1 cellular context compared by ENCODE assay signal in the genomic region with DNA sequence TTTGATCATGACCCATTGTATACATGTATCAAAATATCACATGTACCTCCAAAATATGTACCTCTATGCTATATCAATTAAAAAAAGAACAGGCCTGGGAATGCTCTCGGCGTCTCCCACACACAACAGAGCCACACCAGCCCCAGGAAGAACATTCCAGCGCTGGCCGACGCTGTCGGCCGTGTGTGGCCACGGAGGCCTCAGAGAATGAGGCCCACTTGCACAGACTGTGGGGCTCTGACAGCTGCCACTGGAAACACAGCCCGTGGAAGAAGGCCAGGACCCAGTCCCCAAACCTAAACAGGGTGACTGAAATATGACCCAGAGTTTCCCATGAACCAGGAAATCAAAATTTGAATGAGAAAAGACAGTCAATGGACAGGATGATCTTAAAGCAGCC.
TF ChIP-seq lines count a peak whose summit lies in the region.

No MANE protein-coding gene starts in this region.

TF ChIP-seq in GM23338, 12 proteins besides CTCF, POLR2A, EP300 and RAD21 (continued from another document):
- TF ChIP-seq, protein P1, sequence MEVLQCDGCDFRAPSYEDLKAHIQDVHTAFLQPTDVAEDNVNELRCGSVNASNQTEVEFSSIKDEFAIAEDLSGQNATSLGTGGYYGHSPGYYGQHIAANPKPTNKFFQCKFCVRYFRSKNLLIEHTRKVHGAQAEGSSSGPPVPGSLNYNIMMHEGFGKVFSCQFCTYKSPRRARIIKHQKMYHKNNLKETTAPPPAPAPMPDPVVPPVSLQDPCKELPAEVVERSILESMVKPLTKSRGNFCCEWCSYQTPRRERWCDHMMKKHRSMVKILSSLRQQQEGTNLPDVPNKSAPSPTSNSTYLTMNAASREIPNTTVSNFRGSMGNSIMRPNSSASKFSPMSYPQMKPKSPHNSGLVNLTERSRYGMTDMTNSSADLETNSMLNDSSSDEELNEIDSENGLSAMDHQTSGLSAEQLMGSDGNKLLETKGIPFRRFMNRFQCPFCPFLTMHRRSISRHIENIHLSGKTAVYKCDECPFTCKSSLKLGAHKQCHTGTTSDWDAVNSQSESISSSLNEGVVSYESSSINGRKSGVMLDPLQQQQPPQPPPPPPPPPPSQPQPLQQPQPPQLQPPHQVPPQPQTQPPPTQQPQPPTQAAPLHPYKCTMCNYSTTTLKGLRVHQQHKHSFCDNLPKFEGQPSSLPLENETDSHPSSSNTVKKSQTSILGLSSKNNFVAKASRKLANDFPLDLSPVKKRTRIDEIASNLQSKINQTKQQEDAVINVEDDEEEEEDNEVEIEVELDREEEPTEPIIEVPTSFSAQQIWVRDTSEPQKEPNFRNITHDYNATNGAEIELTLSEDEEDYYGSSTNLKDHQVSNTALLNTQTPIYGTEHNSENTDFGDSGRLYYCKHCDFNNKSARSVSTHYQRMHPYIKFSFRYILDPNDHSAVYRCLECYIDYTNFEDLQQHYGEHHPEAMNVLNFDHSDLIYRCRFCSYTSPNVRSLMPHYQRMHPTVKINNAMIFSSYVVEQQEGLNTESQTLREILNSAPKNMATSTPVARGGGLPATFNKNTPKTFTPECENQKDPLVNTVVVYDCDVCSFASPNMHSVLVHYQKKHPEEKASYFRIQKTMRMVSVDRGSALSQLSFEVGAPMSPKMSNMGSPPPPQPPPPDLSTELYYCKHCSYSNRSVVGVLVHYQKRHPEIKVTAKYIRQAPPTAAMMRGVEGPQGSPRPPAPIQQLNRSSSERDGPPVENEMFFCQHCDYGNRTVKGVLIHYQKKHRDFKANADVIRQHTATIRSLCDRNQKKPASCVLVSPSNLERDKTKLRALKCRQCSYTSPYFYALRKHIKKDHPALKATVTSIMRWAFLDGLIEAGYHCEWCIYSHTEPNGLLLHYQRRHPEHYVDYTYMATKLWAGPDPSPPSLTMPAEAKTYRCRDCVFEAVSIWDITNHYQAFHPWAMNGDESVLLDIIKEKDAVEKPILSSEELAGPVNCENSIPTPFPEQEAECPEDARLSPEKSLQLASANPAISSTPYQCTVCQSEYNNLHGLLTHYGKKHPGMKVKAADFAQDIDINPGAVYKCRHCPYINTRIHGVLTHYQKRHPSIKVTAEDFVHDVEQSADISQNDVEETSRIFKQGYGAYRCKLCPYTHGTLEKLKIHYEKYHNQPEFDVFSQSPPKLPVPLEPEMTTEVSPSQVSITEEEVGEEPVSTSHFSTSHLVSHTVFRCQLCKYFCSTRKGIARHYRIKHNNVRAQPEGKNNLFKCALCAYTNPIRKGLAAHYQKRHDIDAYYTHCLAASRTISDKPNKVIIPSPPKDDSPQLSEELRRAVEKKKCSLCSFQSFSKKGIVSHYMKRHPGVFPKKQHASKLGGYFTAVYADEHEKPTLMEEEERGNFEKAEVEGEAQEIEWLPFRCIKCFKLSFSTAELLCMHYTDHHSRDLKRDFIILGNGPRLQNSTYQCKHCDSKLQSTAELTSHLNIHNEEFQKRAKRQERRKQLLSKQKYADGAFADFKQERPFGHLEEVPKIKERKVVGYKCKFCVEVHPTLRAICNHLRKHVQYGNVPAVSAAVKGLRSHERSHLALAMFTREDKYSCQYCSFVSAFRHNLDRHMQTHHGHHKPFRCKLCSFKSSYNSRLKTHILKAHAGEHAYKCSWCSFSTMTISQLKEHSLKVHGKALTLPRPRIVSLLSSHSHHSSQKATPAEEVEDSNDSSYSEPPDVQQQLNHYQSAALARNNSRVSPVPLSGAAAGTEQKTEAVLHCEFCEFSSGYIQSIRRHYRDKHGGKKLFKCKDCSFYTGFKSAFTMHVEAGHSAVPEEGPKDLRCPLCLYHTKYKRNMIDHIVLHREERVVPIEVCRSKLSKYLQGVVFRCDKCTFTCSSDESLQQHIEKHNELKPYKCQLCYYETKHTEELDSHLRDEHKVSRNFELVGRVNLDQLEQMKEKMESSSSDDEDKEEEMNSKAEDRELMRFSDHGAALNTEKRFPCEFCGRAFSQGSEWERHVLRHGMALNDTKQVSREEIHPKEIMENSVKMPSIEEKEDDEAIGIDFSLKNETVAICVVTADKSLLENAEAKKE (CRISPR knock-in tag; IDR thresholded peaks at IDR 0.05) = no peak
- TF ChIP-seq, protein P2, sequence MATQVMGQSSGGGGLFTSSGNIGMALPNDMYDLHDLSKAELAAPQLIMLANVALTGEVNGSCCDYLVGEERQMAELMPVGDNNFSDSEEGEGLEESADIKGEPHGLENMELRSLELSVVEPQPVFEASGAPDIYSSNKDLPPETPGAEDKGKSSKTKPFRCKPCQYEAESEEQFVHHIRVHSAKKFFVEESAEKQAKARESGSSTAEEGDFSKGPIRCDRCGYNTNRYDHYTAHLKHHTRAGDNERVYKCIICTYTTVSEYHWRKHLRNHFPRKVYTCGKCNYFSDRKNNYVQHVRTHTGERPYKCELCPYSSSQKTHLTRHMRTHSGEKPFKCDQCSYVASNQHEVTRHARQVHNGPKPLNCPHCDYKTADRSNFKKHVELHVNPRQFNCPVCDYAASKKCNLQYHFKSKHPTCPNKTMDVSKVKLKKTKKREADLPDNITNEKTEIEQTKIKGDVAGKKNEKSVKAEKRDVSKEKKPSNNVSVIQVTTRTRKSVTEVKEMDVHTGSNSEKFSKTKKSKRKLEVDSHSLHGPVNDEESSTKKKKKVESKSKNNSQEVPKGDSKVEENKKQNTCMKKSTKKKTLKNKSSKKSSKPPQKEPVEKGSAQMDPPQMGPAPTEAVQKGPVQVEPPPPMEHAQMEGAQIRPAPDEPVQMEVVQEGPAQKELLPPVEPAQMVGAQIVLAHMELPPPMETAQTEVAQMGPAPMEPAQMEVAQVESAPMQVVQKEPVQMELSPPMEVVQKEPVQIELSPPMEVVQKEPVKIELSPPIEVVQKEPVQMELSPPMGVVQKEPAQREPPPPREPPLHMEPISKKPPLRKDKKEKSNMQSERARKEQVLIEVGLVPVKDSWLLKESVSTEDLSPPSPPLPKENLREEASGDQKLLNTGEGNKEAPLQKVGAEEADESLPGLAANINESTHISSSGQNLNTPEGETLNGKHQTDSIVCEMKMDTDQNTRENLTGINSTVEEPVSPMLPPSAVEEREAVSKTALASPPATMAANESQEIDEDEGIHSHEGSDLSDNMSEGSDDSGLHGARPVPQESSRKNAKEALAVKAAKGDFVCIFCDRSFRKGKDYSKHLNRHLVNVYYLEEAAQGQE (IDR thresholded peaks at IDR 0.05; ENCODE audit: unreplicated experiment) = no peak
- no peak for TF ChIP-seq JUNB (IDR thresholded peaks at IDR 0.05; ENCODE audit: unreplicated experiment)
- TF ChIP-seq EZH2 (IDR thresholded peaks at IDR 0.05; ENCODE audit: low read depth, unreplicated experiment) = no peak
- TF ChIP-seq, protein P3, sequence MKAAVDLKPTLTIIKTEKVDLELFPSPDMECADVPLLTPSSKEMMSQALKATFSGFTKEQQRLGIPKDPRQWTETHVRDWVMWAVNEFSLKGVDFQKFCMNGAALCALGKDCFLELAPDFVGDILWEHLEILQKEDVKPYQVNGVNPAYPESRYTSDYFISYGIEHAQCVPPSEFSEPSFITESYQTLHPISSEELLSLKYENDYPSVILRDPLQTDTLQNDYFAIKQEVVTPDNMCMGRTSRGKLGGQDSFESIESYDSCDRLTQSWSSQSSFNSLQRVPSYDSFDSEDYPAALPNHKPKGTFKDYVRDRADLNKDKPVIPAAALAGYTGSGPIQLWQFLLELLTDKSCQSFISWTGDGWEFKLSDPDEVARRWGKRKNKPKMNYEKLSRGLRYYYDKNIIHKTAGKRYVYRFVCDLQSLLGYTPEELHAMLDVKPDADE (IDR thresholded peaks at IDR 0.05) = no peak
- TF ChIP-seq EZH2phosphoT487 (IDR thresholded peaks at IDR 0.05; ENCODE audit: unreplicated experiment) = no peak
- TF ChIP-seq STAT1 (IDR thresholded peaks at IDR 0.05; ENCODE audit: unreplicated experiment) = no peak
